ENCODE assay signal across 1 cellular context in the genomic region with DNA sequence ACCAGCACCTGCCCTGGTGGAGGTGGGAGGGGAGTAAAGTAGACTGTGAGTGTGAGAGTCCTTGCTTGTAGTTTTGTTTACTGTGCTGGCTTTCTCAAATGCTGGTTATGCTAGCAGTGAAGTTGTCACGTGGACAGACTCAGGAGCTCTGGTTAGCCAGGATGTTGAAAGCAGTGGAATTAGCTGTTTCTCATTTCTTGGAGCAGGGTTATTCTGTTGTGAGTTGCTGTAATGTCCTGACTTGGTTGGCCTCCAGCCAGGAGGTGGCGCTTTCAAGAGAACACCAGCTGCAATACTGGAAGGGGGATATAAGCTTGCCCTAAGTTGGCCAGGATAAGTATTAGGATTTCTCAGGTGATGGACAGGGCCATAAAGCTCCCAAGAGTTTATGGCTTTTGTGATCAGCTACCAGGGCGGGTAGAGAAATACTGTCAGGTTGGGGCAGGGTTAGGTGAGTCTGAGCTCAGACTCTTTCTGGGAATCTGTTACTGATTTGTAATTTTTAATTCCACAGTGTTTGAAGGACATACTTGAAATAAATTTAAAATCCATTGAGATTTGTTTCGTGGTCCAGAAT.
TF ChIP-seq lines count a peak whose summit lies in the region.

No MANE protein-coding gene starts in this region.

TF ChIP-seq in GM23338, 12 proteins besides CTCF, POLR2A, EP300 and RAD21 (continued from another document):
- TF ChIP-seq, protein P1, sequence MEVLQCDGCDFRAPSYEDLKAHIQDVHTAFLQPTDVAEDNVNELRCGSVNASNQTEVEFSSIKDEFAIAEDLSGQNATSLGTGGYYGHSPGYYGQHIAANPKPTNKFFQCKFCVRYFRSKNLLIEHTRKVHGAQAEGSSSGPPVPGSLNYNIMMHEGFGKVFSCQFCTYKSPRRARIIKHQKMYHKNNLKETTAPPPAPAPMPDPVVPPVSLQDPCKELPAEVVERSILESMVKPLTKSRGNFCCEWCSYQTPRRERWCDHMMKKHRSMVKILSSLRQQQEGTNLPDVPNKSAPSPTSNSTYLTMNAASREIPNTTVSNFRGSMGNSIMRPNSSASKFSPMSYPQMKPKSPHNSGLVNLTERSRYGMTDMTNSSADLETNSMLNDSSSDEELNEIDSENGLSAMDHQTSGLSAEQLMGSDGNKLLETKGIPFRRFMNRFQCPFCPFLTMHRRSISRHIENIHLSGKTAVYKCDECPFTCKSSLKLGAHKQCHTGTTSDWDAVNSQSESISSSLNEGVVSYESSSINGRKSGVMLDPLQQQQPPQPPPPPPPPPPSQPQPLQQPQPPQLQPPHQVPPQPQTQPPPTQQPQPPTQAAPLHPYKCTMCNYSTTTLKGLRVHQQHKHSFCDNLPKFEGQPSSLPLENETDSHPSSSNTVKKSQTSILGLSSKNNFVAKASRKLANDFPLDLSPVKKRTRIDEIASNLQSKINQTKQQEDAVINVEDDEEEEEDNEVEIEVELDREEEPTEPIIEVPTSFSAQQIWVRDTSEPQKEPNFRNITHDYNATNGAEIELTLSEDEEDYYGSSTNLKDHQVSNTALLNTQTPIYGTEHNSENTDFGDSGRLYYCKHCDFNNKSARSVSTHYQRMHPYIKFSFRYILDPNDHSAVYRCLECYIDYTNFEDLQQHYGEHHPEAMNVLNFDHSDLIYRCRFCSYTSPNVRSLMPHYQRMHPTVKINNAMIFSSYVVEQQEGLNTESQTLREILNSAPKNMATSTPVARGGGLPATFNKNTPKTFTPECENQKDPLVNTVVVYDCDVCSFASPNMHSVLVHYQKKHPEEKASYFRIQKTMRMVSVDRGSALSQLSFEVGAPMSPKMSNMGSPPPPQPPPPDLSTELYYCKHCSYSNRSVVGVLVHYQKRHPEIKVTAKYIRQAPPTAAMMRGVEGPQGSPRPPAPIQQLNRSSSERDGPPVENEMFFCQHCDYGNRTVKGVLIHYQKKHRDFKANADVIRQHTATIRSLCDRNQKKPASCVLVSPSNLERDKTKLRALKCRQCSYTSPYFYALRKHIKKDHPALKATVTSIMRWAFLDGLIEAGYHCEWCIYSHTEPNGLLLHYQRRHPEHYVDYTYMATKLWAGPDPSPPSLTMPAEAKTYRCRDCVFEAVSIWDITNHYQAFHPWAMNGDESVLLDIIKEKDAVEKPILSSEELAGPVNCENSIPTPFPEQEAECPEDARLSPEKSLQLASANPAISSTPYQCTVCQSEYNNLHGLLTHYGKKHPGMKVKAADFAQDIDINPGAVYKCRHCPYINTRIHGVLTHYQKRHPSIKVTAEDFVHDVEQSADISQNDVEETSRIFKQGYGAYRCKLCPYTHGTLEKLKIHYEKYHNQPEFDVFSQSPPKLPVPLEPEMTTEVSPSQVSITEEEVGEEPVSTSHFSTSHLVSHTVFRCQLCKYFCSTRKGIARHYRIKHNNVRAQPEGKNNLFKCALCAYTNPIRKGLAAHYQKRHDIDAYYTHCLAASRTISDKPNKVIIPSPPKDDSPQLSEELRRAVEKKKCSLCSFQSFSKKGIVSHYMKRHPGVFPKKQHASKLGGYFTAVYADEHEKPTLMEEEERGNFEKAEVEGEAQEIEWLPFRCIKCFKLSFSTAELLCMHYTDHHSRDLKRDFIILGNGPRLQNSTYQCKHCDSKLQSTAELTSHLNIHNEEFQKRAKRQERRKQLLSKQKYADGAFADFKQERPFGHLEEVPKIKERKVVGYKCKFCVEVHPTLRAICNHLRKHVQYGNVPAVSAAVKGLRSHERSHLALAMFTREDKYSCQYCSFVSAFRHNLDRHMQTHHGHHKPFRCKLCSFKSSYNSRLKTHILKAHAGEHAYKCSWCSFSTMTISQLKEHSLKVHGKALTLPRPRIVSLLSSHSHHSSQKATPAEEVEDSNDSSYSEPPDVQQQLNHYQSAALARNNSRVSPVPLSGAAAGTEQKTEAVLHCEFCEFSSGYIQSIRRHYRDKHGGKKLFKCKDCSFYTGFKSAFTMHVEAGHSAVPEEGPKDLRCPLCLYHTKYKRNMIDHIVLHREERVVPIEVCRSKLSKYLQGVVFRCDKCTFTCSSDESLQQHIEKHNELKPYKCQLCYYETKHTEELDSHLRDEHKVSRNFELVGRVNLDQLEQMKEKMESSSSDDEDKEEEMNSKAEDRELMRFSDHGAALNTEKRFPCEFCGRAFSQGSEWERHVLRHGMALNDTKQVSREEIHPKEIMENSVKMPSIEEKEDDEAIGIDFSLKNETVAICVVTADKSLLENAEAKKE (CRISPR knock-in tag; IDR thresholded peaks at IDR 0.05): no peak
- no peak for TF ChIP-seq JUNB (IDR thresholded peaks at IDR 0.05; ENCODE audit: unreplicated experiment)
- TF ChIP-seq, protein P2, sequence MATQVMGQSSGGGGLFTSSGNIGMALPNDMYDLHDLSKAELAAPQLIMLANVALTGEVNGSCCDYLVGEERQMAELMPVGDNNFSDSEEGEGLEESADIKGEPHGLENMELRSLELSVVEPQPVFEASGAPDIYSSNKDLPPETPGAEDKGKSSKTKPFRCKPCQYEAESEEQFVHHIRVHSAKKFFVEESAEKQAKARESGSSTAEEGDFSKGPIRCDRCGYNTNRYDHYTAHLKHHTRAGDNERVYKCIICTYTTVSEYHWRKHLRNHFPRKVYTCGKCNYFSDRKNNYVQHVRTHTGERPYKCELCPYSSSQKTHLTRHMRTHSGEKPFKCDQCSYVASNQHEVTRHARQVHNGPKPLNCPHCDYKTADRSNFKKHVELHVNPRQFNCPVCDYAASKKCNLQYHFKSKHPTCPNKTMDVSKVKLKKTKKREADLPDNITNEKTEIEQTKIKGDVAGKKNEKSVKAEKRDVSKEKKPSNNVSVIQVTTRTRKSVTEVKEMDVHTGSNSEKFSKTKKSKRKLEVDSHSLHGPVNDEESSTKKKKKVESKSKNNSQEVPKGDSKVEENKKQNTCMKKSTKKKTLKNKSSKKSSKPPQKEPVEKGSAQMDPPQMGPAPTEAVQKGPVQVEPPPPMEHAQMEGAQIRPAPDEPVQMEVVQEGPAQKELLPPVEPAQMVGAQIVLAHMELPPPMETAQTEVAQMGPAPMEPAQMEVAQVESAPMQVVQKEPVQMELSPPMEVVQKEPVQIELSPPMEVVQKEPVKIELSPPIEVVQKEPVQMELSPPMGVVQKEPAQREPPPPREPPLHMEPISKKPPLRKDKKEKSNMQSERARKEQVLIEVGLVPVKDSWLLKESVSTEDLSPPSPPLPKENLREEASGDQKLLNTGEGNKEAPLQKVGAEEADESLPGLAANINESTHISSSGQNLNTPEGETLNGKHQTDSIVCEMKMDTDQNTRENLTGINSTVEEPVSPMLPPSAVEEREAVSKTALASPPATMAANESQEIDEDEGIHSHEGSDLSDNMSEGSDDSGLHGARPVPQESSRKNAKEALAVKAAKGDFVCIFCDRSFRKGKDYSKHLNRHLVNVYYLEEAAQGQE (IDR thresholded peaks at IDR 0.05; ENCODE audit: unreplicated experiment): no peak
- no peak for TF ChIP-seq EZH2phosphoT487 (IDR thresholded peaks at IDR 0.05; ENCODE audit: unreplicated experiment)
- TF ChIP-seq ZNF114 (CRISPR knock-in tag; IDR thresholded peaks at IDR 0.05): no peak
- TF ChIP-seq POLR2AphosphoS5 (IDR thresholded peaks at IDR 0.05; ENCODE audit: low read depth): no peak
- no peak for TF ChIP-seq CREB1 (CRISPR knock-in tag; IDR thresholded peaks at IDR 0.05; ENCODE audit: low read depth)
- TF ChIP-seq, protein P3, sequence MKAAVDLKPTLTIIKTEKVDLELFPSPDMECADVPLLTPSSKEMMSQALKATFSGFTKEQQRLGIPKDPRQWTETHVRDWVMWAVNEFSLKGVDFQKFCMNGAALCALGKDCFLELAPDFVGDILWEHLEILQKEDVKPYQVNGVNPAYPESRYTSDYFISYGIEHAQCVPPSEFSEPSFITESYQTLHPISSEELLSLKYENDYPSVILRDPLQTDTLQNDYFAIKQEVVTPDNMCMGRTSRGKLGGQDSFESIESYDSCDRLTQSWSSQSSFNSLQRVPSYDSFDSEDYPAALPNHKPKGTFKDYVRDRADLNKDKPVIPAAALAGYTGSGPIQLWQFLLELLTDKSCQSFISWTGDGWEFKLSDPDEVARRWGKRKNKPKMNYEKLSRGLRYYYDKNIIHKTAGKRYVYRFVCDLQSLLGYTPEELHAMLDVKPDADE (IDR thresholded peaks at IDR 0.05): no peak
